10 cellular contexts compared by ENCODE assay signal in genomic region chr19:16380943-16381755, GRCh38. TPM values are rescaled to one million over a fixed set of nuclear protein-coding genes. Genes with fewer than 3 reads are reported as not detected.
DNase-seq lines count a peak whose midpoint lies in the region; TF ChIP-seq lines count a peak whose summit lies in the region.
"Had no signal": no experiment of that assay in that cellular context is flagged by ENCODE, and none has a peak within 500 bp of the region (broad histone marks: within the 10 kb centered on the region; RNA-seq: fewer than 3 reads in every experiment).

No MANE protein-coding gene starts in this region.

- H3K27me3 ChIP-seq in Peyer's patch (no peaks in the 10 kb centered on the region), dorsolateral prefrontal cortex (no peaks in the 10 kb centered on the region), muscle layer of duodenum (ENCODE audit: low read depth, low read length) (no peaks in the 10 kb centered on the region), suprapubic skin (no peaks in the 10 kb centered on the region), brain microvascular endothelial cell (replicated peaks) (no peaks in the 10 kb centered on the region)
- H3K27me3 ChIP-seq: body of pancreas had no signal

- TF ChIP-seq CTCF in Peyer's patch (IDR thresholded peaks at IDR 0.05) (no peak), dorsolateral prefrontal cortex (IDR thresholded peaks at IDR 0.05 in 54 of 56, conservative IDR thresholded peaks at IDR 0.05 in 2 of 56; ENCODE audit: low read depth in 1 of 56, partially characterized antibody in 56 of 56) (no peak), suprapubic skin (IDR thresholded peaks at IDR 0.05) (no peak), brain microvascular endothelial cell (IDR thresholded peaks at IDR 0.05; ENCODE audit: low read depth, low read length, missing control alignments) (no peak)

- peaks cover 0 to 48% (median 3%) of the 10 kb centered on the region in 3 donors for H3K36me3 ChIP-seq in Peyer's patch
- peaks cover 30 to 31% of the 10 kb centered on the region in 2 donors for H3K36me3 ChIP-seq in muscle layer of duodenum (ENCODE audit: control insufficient read depth in 1 of 2, insufficient read depth in 2 of 2, low read length in 2 of 2)
- peaks cover 48% of the 10 kb centered on the region for H3K36me3 ChIP-seq in suprapubic skin
- peaks cover 36% of the 10 kb centered on the region for H3K36me3 ChIP-seq in brain microvascular endothelial cell (replicated peaks)

- H3K27ac ChIP-seq in Peyer's patch, result peak overlapping the region; percentile 66 to 86 (median 68)
- H3K27ac ChIP-seq in dorsolateral prefrontal cortex, result peak overlapping the region in 45 of 59 donors; percentile 5 to 91 (median 75)
- H3K27ac ChIP-seq in muscle layer of duodenum (ENCODE audit: low read length), result peak overlapping the region; percentile 83
- peak overlapping the region; percentile 73 for H3K27ac ChIP-seq in suprapubic skin
- H3K27ac ChIP-seq in brain microvascular endothelial cell, result no peak overlapping the region

- peaks cover 0 to 22% (median 11%) of the 10 kb centered on the region in 4 donors for H3K4me1 ChIP-seq in Peyer's patch
- peaks cover 7 to 11% of the 10 kb centered on the region in 2 donors for H3K4me1 ChIP-seq in muscle layer of duodenum (ENCODE audit: control insufficient read depth in 1 of 2, insufficient read depth in 2 of 2, low read length in 2 of 2)
- H3K4me1 ChIP-seq in suprapubic skin, result peaks cover 24% of the 10 kb centered on the region
- H3K4me1 ChIP-seq: body of pancreas had no signal

- DNase-seq in Peyer's patch, result peak in 1 of 3 donors; percentile 25
- DNase-seq in dorsolateral prefrontal cortex, result peak in 1 of 10 donors; percentile 3
- no peak for DNase-seq in suprapubic skin (ENCODE audit: low spot score in 2 of 2)
- no peak for DNase-seq in brain microvascular endothelial cell
- no peak for DNase-seq in putamen (ENCODE audit: low spot score)
- DNase-seq in NCI-H526 treated with DMSO at 0.1 percent for 48 hours (lab: John Stamatoyannopoulos, UW), result no peak
- DNase-seq: activated CD8-positive, alpha-beta memory T cell treated with anti-CD3 and anti-CD28 coated beads, Interleukin-2, amount 50 U/mL, for 4 hours; stimulated activated CD4-positive, alpha-beta T cell treated with anti-CD3 and anti-CD28 coated beads, Interleukin-12 subunit alpha, Interleukin-12 subunit beta, amount 100 ng/mL, for 4 hours had no signal

- no peak for TF ChIP-seq POLR2A in Peyer's patch (IDR thresholded peaks at IDR 0.05)
- TF ChIP-seq POLR2A in suprapubic skin (IDR thresholded peaks at IDR 0.05), result no peak

- H3K4me3 ChIP-seq in Peyer's patch (no peak overlapping the region), dorsolateral prefrontal cortex (no peak overlapping the region), muscle layer of duodenum (ENCODE audit: low read depth in 1 of 2, low read length in 2 of 2) (peak overlapping the region in 1 of 2 donors; percentile 33), suprapubic skin (no peak overlapping the region), brain microvascular endothelial cell (ENCODE audit: low read depth, low read length) (no peak overlapping the region)
- H3K4me3 ChIP-seq: body of pancreas had no signal

- 92% methylated on average over 11 of the region's 22 CpGs for WGBS in suprapubic skin

- no peak for TF ChIP-seq EP300 in suprapubic skin (IDR thresholded peaks at IDR 0.05)

- intact Hi-C loops in dorsolateral prefrontal cortex (cut with DNase I), result loop anchor here (5.0 to 10.0 kb wide), 2 partner anchors 134 to 336 kb away; no protein-coding TSS in a partner anchor

- H3K9me3 ChIP-seq in Peyer's patch, result no peaks in the 10 kb centered on the region
- H3K9me3 ChIP-seq in muscle layer of duodenum (ENCODE audit: control insufficient read depth in 1 of 2, low read length in 2 of 2), result no peaks in the 10 kb centered on the region
- H3K9me3 ChIP-seq in suprapubic skin, result no peaks in the 10 kb centered on the region
- H3K9me3 ChIP-seq: body of pancreas had no signal

- in situ Hi-C loops in brain microvascular endothelial cell (cut with HindIII; ENCODE audit: low pct_ligation_motif_present, low sequenced_read_pairs), result no loop called here

RNA-seq across cellular contexts. Expression of gene KLF2, which starts 56.5 kb away (rescaled TPM):
- total RNA-seq in Peyer's patch (100 to 1,000 TPM in 1 of 4 donors, 10 to 100 TPM in 3; 12.1 to 129 (median 37.2) TPM), dorsolateral prefrontal cortex (10 to 100 TPM in 102 of 120 experiments, 1 to 10 TPM in 18; 5.2 to 50.8 (median 15.6) TPM), suprapubic skin (10 to 100 TPM; 27.0 to 41.1 (median 36.9) TPM)
